8 cellular contexts compared by ENCODE assay signal in the genomic region with DNA sequence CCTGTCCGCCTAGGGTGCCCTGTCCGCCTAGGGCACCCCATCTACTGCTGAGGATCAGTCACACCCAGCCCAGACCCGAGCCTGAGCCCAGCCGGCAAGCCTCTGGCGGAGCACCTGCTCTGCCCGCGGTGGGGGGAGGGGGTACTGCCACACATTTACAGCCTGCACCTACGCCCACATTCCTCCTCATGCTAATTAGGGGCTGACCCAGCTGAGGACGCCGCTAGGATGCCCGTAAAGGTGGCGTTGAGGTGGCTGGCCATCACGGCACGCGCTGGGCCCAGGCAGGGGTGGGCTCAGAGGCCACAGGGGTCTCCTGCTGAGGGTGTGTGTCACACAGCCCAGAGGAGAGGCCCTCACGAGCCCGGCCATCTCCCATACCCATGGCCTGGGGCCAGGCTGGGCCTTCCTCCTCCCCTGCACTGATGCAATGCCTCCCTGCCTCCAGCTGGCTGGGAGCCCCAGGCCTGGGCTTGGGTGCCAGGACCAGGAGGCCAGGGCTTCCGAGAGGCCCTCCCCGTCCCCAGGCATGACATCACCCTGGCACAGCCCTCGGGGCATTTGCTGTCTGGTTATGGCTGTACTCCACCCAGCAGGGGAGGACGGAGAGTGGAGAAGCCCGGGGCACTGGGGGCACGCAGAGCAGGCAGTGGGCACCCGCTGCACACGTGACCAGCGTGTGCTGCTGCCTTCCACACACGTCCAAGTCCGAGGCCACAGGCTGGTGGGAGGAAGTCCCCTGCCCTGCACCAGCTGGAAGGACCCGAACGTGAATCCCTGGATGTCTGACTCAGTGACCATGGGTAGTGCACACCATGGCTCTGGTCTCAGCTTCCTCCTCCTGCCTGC. TPM values are rescaled to one million over a fixed set of nuclear protein-coding genes. Genes with fewer than 3 reads are reported as not detected.
DNase-seq lines count a peak whose midpoint lies in the region; ATAC-seq and TF ChIP-seq lines count a peak whose summit lies in the region.

No MANE protein-coding gene starts in this region.

- no peak for TF ChIP-seq CTCF in C4-2B (conservative IDR thresholded peaks at IDR 0.05)
- no peak for TF ChIP-seq CTCF in mucosa of descending colon (IDR thresholded peaks at IDR 0.05)

- no peaks in the 10 kb centered on the region for H3K36me3 ChIP-seq in mucosa of descending colon (ENCODE audit: low read depth)

- no peaks in the 10 kb centered on the region for H3K9me3 ChIP-seq in mucosa of descending colon

- peak; percentile 74 for DNase-seq in NCI-H460 (ENCODE audit: extremely low read depth, low read depth)
- DNase-seq in epidermal melanocyte (ENCODE audit: insufficient read length, low spot score): peak; percentile 99
- DNase-seq in mucosa of descending colon: peak; percentile 91 to 92 (median 92)
- DNase-seq in KBM-7: no peak
- DNase-seq in activated naive CD4-positive, alpha-beta T cell treated with Interleukin-2 at 50 U/mL for 16 hours: no peak
- no peak for DNase-seq in stimulated activated naive CD4-positive, alpha-beta T cell treated with Interleukin-2 at 50 U/mL for 16 hours (lab: John Stamatoyannopoulos, UW)
- DNase-seq in NK-92 (lab: John Stamatoyannopoulos, UW; ENCODE audit: unreplicated experiment): no peak

- no peak overlapping the region for H3K4me3 ChIP-seq in mucosa of descending colon

- peaks cover 29% of the 10 kb centered on the region for H3K4me1 ChIP-seq in mucosa of descending colon (ENCODE audit: low read depth)

- peak; percentile 85 for ATAC-seq in mucosa of descending colon

- intact Hi-C loops in mucosa of descending colon (cut with DNase I, micrococcal nuclease): no loop called here

- H3K27ac ChIP-seq in C4-2B: peak overlapping the region; percentile 98

- in situ Hi-C loops in KBM-7 (cut with MboI; ENCODE audit: low pct_unique_long_range_greater_than_20kb, low sequenced_read_pairs): no loop called here

RNA-seq across cellular contexts. Expression of gene DUSP8, which starts 12.7 kb away (rescaled TPM):
- total RNA-seq in NCI-H460 (2014; rRNA removed; shearing (Covaris generic)): 1.1 and 3.1 TPM in 2 replicates
- 0.79 and 1.2 TPM in 2 replicates for polyA plus RNA-seq in NCI-H460 (2014; cell fraction: nucleus; rRNA removed)
- 10 to 100 TPM; 28.2 to 31.7 (median 28.5) TPM for total RNA-seq in mucosa of descending colon

RNA-seq across cellular contexts. Expression of gene KRTAP5-1, which starts 25.8 kb away (rescaled TPM):
- not detected in 2 replicates for total RNA-seq in NCI-H460 (2014; rRNA removed; shearing (Covaris generic))
- polyA plus RNA-seq in NCI-H460 (2014; cell fraction: nucleus; rRNA removed): not detected in 2 replicates
- total RNA-seq in mucosa of descending colon: not detected

RNA-seq across cellular contexts. Expression of gene KRTAP5-2, which starts 38.8 kb away (rescaled TPM):
- total RNA-seq in NCI-H460 (2014; rRNA removed; shearing (Covaris generic)): not detected in 2 replicates
- not detected in 2 replicates for polyA plus RNA-seq in NCI-H460 (2014; cell fraction: nucleus; rRNA removed)
- not detected for total RNA-seq in mucosa of descending colon

RNA-seq across cellular contexts. Expression of gene KRTAP5-3, which starts 48.9 kb away (rescaled TPM):
- total RNA-seq in NCI-H460 (2014; rRNA removed; shearing (Covaris generic)): not detected in 2 replicates
- polyA plus RNA-seq in NCI-H460 (2014; cell fraction: nucleus; rRNA removed): not detected in 2 replicates
- total RNA-seq in mucosa of descending colon: not detected

Comparison
In these comparisons a context has a peak if more than half of its experiments do, and no peak if none do; other contexts are left out.
1. DNase-seq: peak in NCI-H460 (single experiment), epidermal melanocyte (single experiment) and mucosa of descending colon (3 of 3); none in KBM-7 (single experiment), activated naive CD4-positive, alpha-beta T cell treated with Interleukin-2 at 50 U/mL for 16 hours (single experiment), stimulated activated naive CD4-positive, alpha-beta T cell treated with Interleukin-2 at 50 U/mL for 16 hours (single experiment) and NK-92 (single experiment).